In genomic region chr1:237091691-237092090, GRCh38 we compare ENCODE assay signal across 18 cellular contexts. TPM values are rescaled to one million over a fixed set of nuclear protein-coding genes. Genes with fewer than 3 reads are reported as not detected.
DNase-seq lines count a peak whose midpoint lies in the region; ATAC-seq and TF ChIP-seq lines count a peak whose summit lies in the region.
"Had no signal": no experiment of that assay in that cellular context is flagged by ENCODE, and none has a peak within 500 bp of the region (broad histone marks: within the 10 kb centered on the region; RNA-seq: fewer than 3 reads in every experiment).

No MANE protein-coding gene starts in this region.

- H3K9me2 ChIP-seq in hepatocyte (replicated peaks; ENCODE audit: insufficient read depth): no peaks in the 10 kb centered on the region

- intact Hi-C loops in Right ventricle myocardium inferior (cut with DNase I) (no loop called here), cardiac septum (cut with DNase I) (no loop called here), left ventricle myocardium inferior (cut with micrococcal nuclease) (no loop called here)

- no peak overlapping the region for H2AFZ ChIP-seq in hepatocyte

- ATAC-seq in Right ventricle myocardium inferior (peak; percentile 10), HG02840 (IDR thresholded peaks at IDR 0.05; ENCODE audit: low FRiP score, unreplicated experiment) (no peak)
- ATAC-seq: GM12878, HepG2 had no signal

- WGBS in hepatocyte (ENCODE audit: low lambda C conversion rate, missing lambda C conversion rate): 93% methylated on average over 3 of the region's 3 CpGs

- H3K4me3 ChIP-seq in left ventricle myocardium inferior (peak overlapping the region; percentile 41), hepatocyte (no peak overlapping the region)
- H3K4me3 ChIP-seq: BLaER1, GM12878 had no signal

- TF ChIP-seq CTCF in left ventricle myocardium inferior (IDR thresholded peaks at IDR 0.05; ENCODE audit: borderline replicate concordance) (no peak), GM10266 (IDR thresholded peaks at IDR 0.05; ENCODE audit: control insufficient read depth, insufficient read depth, low read depth, missing control alignments) (no peak), hepatocyte (IDR thresholded peaks at IDR 0.05; ENCODE audit: poor library complexity) (no peak)

- no peaks in the 10 kb centered on the region for H3K9me3 ChIP-seq in left ventricle myocardium inferior (replicated peaks)
- no peaks in the 10 kb centered on the region for H3K9me3 ChIP-seq in hepatocyte (ENCODE audit: low read depth)
- H3K9me3 ChIP-seq: BLaER1 had no signal

- H3K4me1 ChIP-seq in left ventricle myocardium inferior: peaks cover 93% of the 10 kb centered on the region
- no peaks in the 10 kb centered on the region for H3K4me1 ChIP-seq in hepatocyte (ENCODE audit: insufficient read depth)

- no peak overlapping the region for H3K4me2 ChIP-seq in hepatocyte
- H3K4me2 ChIP-seq: BLaER1 had no signal

- H3K36me3 ChIP-seq in left ventricle myocardium inferior (no peaks in the 10 kb centered on the region), hepatocyte (replicated peaks; ENCODE audit: insufficient read depth, low read depth) (no peaks in the 10 kb centered on the region)
- H3K36me3 ChIP-seq: BLaER1 had no signal

- no peaks in the 10 kb centered on the region for H3K79me2 ChIP-seq in hepatocyte

- H3K27ac ChIP-seq in left ventricle myocardium inferior (replicated peaks): peak overlapping the region; percentile 69
- H3K27ac ChIP-seq in hepatocyte: no peak overlapping the region
- H3K27ac ChIP-seq: BLaER1 had no signal

- H3K27me3 ChIP-seq in left ventricle myocardium inferior (ENCODE audit: low read depth) (no peaks in the 10 kb centered on the region), hepatocyte (no peaks in the 10 kb centered on the region)
- H3K27me3 ChIP-seq: BLaER1 had no signal

- DNase-seq in Right ventricle myocardium inferior (ENCODE audit: missing footprints): no peak
- no peak for DNase-seq in cardiac septum (ENCODE audit: low spot score)
- peak; percentile 80 for DNase-seq in cerebellar cortex (ENCODE audit: low spot score)
- DNase-seq in left ventricle myocardium inferior: no peak
- no peak for DNase-seq in GM10266 (ENCODE audit: extremely low spot score)
- DNase-seq in hepatocyte (ENCODE audit: low spot score): no peak
- DNase-seq: 8988T; CD4-positive, alpha-beta memory T cell; DMS153; DMS79; GF-D8; H9 had no signal

- H4K20me1 ChIP-seq in hepatocyte (ENCODE audit: insufficient read depth, poor library complexity, severe bottlenecking): no peaks in the 10 kb centered on the region
- H4K20me1 ChIP-seq: BLaER1 had no signal

RNA-seq across cellular contexts. Expression of gene RYR2, which starts 49.7 kb away (rescaled TPM):
- 694 TPM for total RNA-seq in Right ventricle myocardium inferior
- total RNA-seq in cardiac septum: 572 TPM
- 783 TPM for total RNA-seq in left ventricle myocardium inferior
- 0.50 and 1.1 TPM in 2 replicates for total RNA-seq in hepatocyte
- 0.33 and 0.95 TPM in 2 replicates for polyA plus RNA-seq in hepatocyte
- total RNA-seq: CD4-positive, alpha-beta memory T cell; GM12878; HepG2 had no signal
- polyA plus RNA-seq: AG04450; CD14-positive monocyte; CD4-positive, alpha-beta memory T cell; HepG2 had no signal

Comparison
In these comparisons a context has a peak if more than half of its experiments do, and no peak if none do; other contexts are left out.
1. RNA of gene RYR2, which starts 49.7 kb away (total RNA-seq): 783 TPM in left ventricle myocardium inferior (single experiment), 694 TPM in Right ventricle myocardium inferior (single experiment) and 572 TPM in cardiac septum (single experiment); 0.50 to 1.1 TPM in hepatocyte; every median in the first group is over 100 times any median in the second.